In genomic region chr4:111136438-111136837, GRCh38 we compare ENCODE assay signal across 16 cellular contexts.
DNase-seq lines count a peak whose midpoint lies in the region; ATAC-seq, FAIRE-seq and TF ChIP-seq lines count a peak whose summit lies in the region.
"Had no signal": no experiment of that assay in that cellular context is flagged by ENCODE, and none has a peak within 500 bp of the region (broad histone marks: within the 10 kb centered on the region; RNA-seq: fewer than 3 reads in every experiment).

No MANE protein-coding gene starts in this region.

- intact Hi-C loops in uterus (cut with DNase I; ENCODE audit: low total_unique reads) = no loop called here

- H3K4me3 ChIP-seq in AG09309 (ENCODE audit: control insufficient read depth, low read depth, low read length) (no peak overlapping the region), uterus (no peak overlapping the region)
- H3K4me3 ChIP-seq: coronary artery, stomach had no signal

- no peaks in the 10 kb centered on the region for H3K27me3 ChIP-seq in foreskin keratinocyte
- peaks cover 0 to 4% of the 10 kb centered on the region in 2 donors for H3K27me3 ChIP-seq in uterus
- H3K27me3 ChIP-seq: stomach had no signal

- H3K4me3 Mint-ChIP-seq in glutamatergic neuron (ENCODE audit: unreplicated experiment) = no peak overlapping the region
- H3K4me3 Mint-ChIP-seq: activated B cell treated with CpG ODN at 0.5 μM for 24 hours; CD8-positive, alpha-beta T cell had no signal

- no peak overlapping the region for H3K27ac Mint-ChIP-seq in glutamatergic neuron (ENCODE audit: unreplicated experiment)
- H3K27ac Mint-ChIP-seq: activated B cell treated with CpG ODN at 0.5 μM for 24 hours; CD8-positive, alpha-beta T cell; naive B cell had no signal

- H3K36me3 Mint-ChIP-seq in glutamatergic neuron (ENCODE audit: unreplicated experiment) = no peaks in the 10 kb centered on the region
- H3K36me3 Mint-ChIP-seq: CD8-positive, alpha-beta T cell; naive B cell had no signal

- H3K36me3 ChIP-seq in uterus = no peaks in the 10 kb centered on the region
- H3K36me3 ChIP-seq: stomach had no signal

- peak; percentile 78 for FAIRE-seq in TTC549 (lab: Jason Lieb, UNC)
- FAIRE-seq in GM12892 (lab: Jason Lieb, UNC) = no peak
- FAIRE-seq: GM18507 had no signal

- peak; percentile 12 for ATAC-seq in foreskin keratinocyte
- no peak for ATAC-seq in HG03108 (IDR thresholded peaks at IDR 0.05; ENCODE audit: unreplicated experiment)
- ATAC-seq: CD8-positive, alpha-beta T cell; Panc1 had no signal

- no peaks in the 10 kb centered on the region for H3K9me3 ChIP-seq in uterus

- H3K27ac ChIP-seq in foreskin keratinocyte = no peak overlapping the region
- no peak overlapping the region for H3K27ac ChIP-seq in uterus
- H3K27ac ChIP-seq: coronary artery, stomach had no signal

- peak; percentile 55 for DNase-seq in AG09309 (ENCODE audit: low read depth)
- DNase-seq in HCEC 1CT = peak; percentile 1
- peak in 1 of 2 donors; percentile 40 for DNase-seq in foreskin keratinocyte
- no peak for DNase-seq in uterus
- DNase-seq in GM12892 (ENCODE audit: insufficient read length) = no peak
- no peak for DNase-seq in glutamatergic neuron
- DNase-seq: activated B cell treated with CpG ODN at 0.5 μM for 24 hours; CD8-positive, alpha-beta T cell; hypothalamus; naive B cell; stomach had no signal

- peaks cover 2% of the 10 kb centered on the region for H3K27me3 Mint-ChIP-seq in glutamatergic neuron (ENCODE audit: unreplicated experiment)
- H3K27me3 Mint-ChIP-seq: activated B cell treated with CpG ODN at 0.5 μM for 24 hours, naive B cell had no signal

- TF ChIP-seq CTCF in AG09309 (IDR thresholded peaks at IDR 0.05; ENCODE audit: control insufficient read depth, insufficient read depth, low read depth, low read length, missing control alignments) = peak; percentile 61
- peak; percentile 63 for TF ChIP-seq CTCF in foreskin keratinocyte (conservative IDR thresholded peaks at IDR 0.05)
- TF ChIP-seq CTCF in uterus (IDR thresholded peaks at IDR 0.05) = no peak
- TF ChIP-seq CTCF in glutamatergic neuron (IDR thresholded peaks at IDR 0.05; ENCODE audit: partially characterized antibody, unreplicated experiment) = no peak

- H3K4me1 Mint-ChIP-seq in glutamatergic neuron (ENCODE audit: low read depth, unreplicated experiment) = no peaks in the 10 kb centered on the region
- H3K4me1 Mint-ChIP-seq: activated B cell treated with CpG ODN at 0.5 μM for 24 hours, naive B cell had no signal

- H3K9me3 Mint-ChIP-seq in glutamatergic neuron (ENCODE audit: unreplicated experiment) = no peaks in the 10 kb centered on the region

- H3K4me1 ChIP-seq in foreskin keratinocyte = no peaks in the 10 kb centered on the region
- H3K4me1 ChIP-seq in uterus = no peaks in the 10 kb centered on the region
- H3K4me1 ChIP-seq: stomach had no signal

- TF ChIP-seq POLR2A in uterus (IDR thresholded peaks at IDR 0.05) = no peak
- no peak for TF ChIP-seq POLR2A in GM12892 (IDR thresholded peaks at IDR 0.05; ENCODE audit: low read depth, low read length)

Comparison
In these comparisons a context has a peak if more than half of its experiments do, and no peak if none do; other contexts are left out.
1. DNase-seq: peak in AG09309 (single experiment) and HCEC 1CT (single experiment); none in uterus (0 of 2), GM12892 (single experiment) and glutamatergic neuron (single experiment).
2. CTCF ChIP-seq: peak in AG09309 (single experiment) and foreskin keratinocyte (single experiment); none in uterus (0 of 4) and glutamatergic neuron (single experiment).